ENCODE assay signal across 8 cellular contexts in the genomic region with DNA sequence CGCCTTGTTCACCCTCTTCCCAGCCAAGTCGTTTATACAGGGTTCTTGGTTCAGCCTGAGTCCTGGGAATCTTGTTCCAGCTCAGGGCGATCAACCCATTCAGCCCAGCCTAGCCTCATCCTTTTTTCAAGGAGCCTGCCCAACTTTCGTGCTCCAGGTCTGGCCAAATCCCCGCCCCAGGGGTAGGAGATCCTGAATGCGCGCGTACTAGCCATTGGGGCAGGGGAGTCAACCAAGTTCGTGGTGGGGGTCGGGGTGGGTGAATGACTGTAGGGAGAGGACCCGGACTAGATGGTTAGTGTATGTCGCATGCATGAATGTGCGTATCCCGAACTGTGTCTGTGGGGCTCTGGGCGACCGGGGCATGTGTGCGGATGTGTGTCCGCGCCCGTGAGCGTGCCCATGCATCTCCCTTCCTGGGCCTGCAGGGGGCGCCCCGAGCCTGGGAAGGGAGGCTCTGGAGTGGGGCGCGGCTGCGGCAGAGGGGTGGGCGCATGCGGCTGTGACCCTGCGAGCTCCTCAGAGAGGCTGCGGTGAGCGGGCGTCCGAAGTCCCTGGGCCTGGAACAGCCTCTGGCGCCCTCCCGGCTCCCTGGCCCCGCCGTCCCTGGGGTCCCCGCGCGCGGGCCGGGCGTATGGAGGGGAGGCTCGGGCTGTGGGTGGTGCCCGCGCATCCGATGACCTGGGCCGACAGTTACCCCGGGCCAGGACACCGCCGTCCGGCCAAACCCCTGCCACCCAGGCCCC. TPM values are rescaled to one million over a fixed set of nuclear protein-coding genes. Genes with fewer than 3 reads are reported as not detected.
DNase-seq lines count a peak whose midpoint lies in the region; ATAC-seq and TF ChIP-seq lines count a peak whose summit lies in the region.

No MANE protein-coding gene starts in this region.

- peak; percentile 44 for ATAC-seq in HG03520 (IDR thresholded peaks at IDR 0.05; ENCODE audit: unreplicated experiment)
- peak; percentile 90 to 91 for ATAC-seq in activated T-cell treated with anti-CD3 and anti-CD28 coated beads, Interleukin-2, amount 50 U/mL, for 4 hours

- DNase-seq in DMS79 treated with DMSO at 0.1 percent for 48 hours (lab: John Stamatoyannopoulos, UW) = peak; percentile 65
- peak; percentile 36 for DNase-seq in NT2/D1 (ENCODE audit: low read depth, low spot score)
- DNase-seq in activated T-cell treated with anti-CD3 and anti-CD28 coated beads, Interleukin-2, amount 50 U/mL, for 4 hours = peak; percentile 72
- no peak for DNase-seq in esophagus squamous epithelium (lab: John Stamatoyannopoulos, UW)
- DNase-seq in stimulated activated CD8-positive, alpha-beta memory T cell treated with anti-CD3 and anti-CD28 coated beads, Interleukin-4, amount 100 ng/mL, for 1 hour (ENCODE audit: low read depth in 2 of 2, low spot score in 1 of 2) = peak; percentile 37 to 41
- no peak for DNase-seq in NK-92 (lab: John Stamatoyannopoulos, UW; ENCODE audit: unreplicated experiment)

- peak overlapping the region; percentile 70 to 90 (median 80) for H3K27ac ChIP-seq in esophagus squamous epithelium

- peak overlapping the region; percentile 74 for H3K9ac ChIP-seq in NT2/D1 (ENCODE audit: insufficient read length, low read depth)
- H3K9ac ChIP-seq in mucosa of stomach (ENCODE audit: low read length) = peak overlapping the region; percentile 67

- peak overlapping the region; percentile 72 for H3K4me3 Mint-ChIP-seq in activated T-cell treated with anti-CD3 and anti-CD28 coated beads, Interleukin-2, amount 50 U/mL, for 4 hours

- peaks cover 7% of the 10 kb centered on the region for H3K27me3 Mint-ChIP-seq in activated T-cell treated with anti-CD3 and anti-CD28 coated beads, Interleukin-2, amount 50 U/mL, for 4 hours (ENCODE audit: low read depth)

- H3K9me3 ChIP-seq in NT2/D1 (ENCODE audit: insufficient read depth, low read length) (peaks cover 19% of the 10 kb centered on the region; the same call in 1 of the 2 replicates), esophagus squamous epithelium (no peaks in the 10 kb centered on the region), mucosa of stomach (ENCODE audit: control insufficient read depth, low read length) (no peaks in the 10 kb centered on the region)

- WGBS in esophagus squamous epithelium, 2 donors = 9 to 16% methylated on average over 11 to 16 of the region's 52 CpGs

- H3K4me1 Mint-ChIP-seq in activated T-cell treated with anti-CD3 and anti-CD28 coated beads, Interleukin-2, amount 50 U/mL, for 4 hours (ENCODE audit: low read depth) = peaks cover 5% of the 10 kb centered on the region

- no peaks in the 10 kb centered on the region for H3K4me1 ChIP-seq in NT2/D1 (ENCODE audit: insufficient read depth, insufficient read length)
- H3K4me1 ChIP-seq in esophagus squamous epithelium = peaks cover 3 to 19% (median 5%) of the 10 kb centered on the region in 3 donors
- H3K4me1 ChIP-seq in mucosa of stomach (ENCODE audit: control insufficient read depth, insufficient read depth, low read length) = peaks cover 11% of the 10 kb centered on the region

- H3K9me3 Mint-ChIP-seq in activated T-cell treated with anti-CD3 and anti-CD28 coated beads, Interleukin-2, amount 50 U/mL, for 4 hours = no peaks in the 10 kb centered on the region

- peak; percentile 71 to 94 (median 88) for TF ChIP-seq CTCF in esophagus squamous epithelium (IDR thresholded peaks at IDR 0.05)

- H3K36me3 Mint-ChIP-seq in activated T-cell treated with anti-CD3 and anti-CD28 coated beads, Interleukin-2, amount 50 U/mL, for 4 hours (ENCODE audit: insufficient read depth) = no peaks in the 10 kb centered on the region

- peaks cover 35% of the 10 kb centered on the region for H3K27me3 ChIP-seq in NT2/D1 (ENCODE audit: insufficient read depth, insufficient read length)
- peaks cover 0 to 13% (median 0%) of the 10 kb centered on the region in 4 donors for H3K27me3 ChIP-seq in esophagus squamous epithelium
- peaks cover 13% of the 10 kb centered on the region for H3K27me3 ChIP-seq in mucosa of stomach (ENCODE audit: control insufficient read depth, insufficient read depth, low read length)

- H3K36me3 ChIP-seq in NT2/D1 (ENCODE audit: insufficient read depth, insufficient read length, low read length) = no peaks in the 10 kb centered on the region
- no peaks in the 10 kb centered on the region for H3K36me3 ChIP-seq in esophagus squamous epithelium
- H3K36me3 ChIP-seq in mucosa of stomach (ENCODE audit: control insufficient read depth, insufficient read depth, low read length) = no peaks in the 10 kb centered on the region

- TF ChIP-seq POLR2A in esophagus squamous epithelium (IDR thresholded peaks at IDR 0.05) = no peak

- intact Hi-C loops in esophagus squamous epithelium (cut with DNase I) = no loop called here

- H3K4me3 ChIP-seq in NT2/D1 (ENCODE audit: insufficient read length, low read depth) (peak overlapping the region; percentile 46), esophagus squamous epithelium (peak overlapping the region; percentile 56 to 87 (median 69)), mucosa of stomach (ENCODE audit: low read length) (peak overlapping the region; percentile 69)

RNA-seq across cellular contexts. Expression of a gene that starts 8.7 kb away (rescaled TPM):
- not detected for total RNA-seq in activated T-cell treated with anti-CD3 and anti-CD28 coated beads, Interleukin-2, amount 50 U/mL, for 4 hours
- 100 to 1,000 TPM in 1 of 4 donors, 10 to 100 TPM in 2, 1 to 10 TPM in 1; 3.7 to 181 (median 26.9) TPM for total RNA-seq in esophagus squamous epithelium

RNA-seq across cellular contexts. Expression of a gene that starts 10.1 kb away (rescaled TPM):
- total RNA-seq in activated T-cell treated with anti-CD3 and anti-CD28 coated beads, Interleukin-2, amount 50 U/mL, for 4 hours = 1 to 10 TPM in 2 of 3 donors, under 1 TPM in 1; 0.82 to 1.1 (median 1.0) TPM
- 1 to 10 TPM in 2 of 4 donors, under 1 TPM in 1, not detected in 1; 0.57 to 1.7 (median 1.2) TPM for total RNA-seq in esophagus squamous epithelium

RNA-seq across cellular contexts. Expression of a gene that starts 38.7 kb away (rescaled TPM):
- under 1 TPM; 0.24 to 0.43 (median 0.26) TPM for total RNA-seq in activated T-cell treated with anti-CD3 and anti-CD28 coated beads, Interleukin-2, amount 50 U/mL, for 4 hours
- total RNA-seq in esophagus squamous epithelium = not detected

RNA-seq across cellular contexts. Expression of a gene that starts 49.2 kb away (rescaled TPM):
- 10 to 100 TPM in 1 of 3 donors, 1 to 10 TPM in 2; 7.7 to 10.4 (median 8.8) TPM for total RNA-seq in activated T-cell treated with anti-CD3 and anti-CD28 coated beads, Interleukin-2, amount 50 U/mL, for 4 hours
- total RNA-seq in esophagus squamous epithelium = 10 to 100 TPM in 2 of 4 donors, 1 to 10 TPM in 2; 2.5 to 18.7 (median 9.3) TPM

RNA-seq across cellular contexts. Expression of a gene that starts 54.7 kb away (rescaled TPM):
- total RNA-seq in activated T-cell treated with anti-CD3 and anti-CD28 coated beads, Interleukin-2, amount 50 U/mL, for 4 hours = 10 to 100 TPM; 29.8 to 37.7 (median 30.3) TPM
- total RNA-seq in esophagus squamous epithelium = 10 to 100 TPM; 10.3 to 28.4 (median 14.1) TPM

Comparison
In these comparisons a context has a peak if more than half of its experiments do, and no peak if none do; other contexts are left out.
1. DNase-seq: peak in DMS79 treated with DMSO at 0.1 percent for 48 hours (single experiment), NT2/D1 (single experiment), activated T-cell treated with anti-CD3 and anti-CD28 coated beads, Interleukin-2, amount 50 U/mL, for 4 hours (single experiment) and stimulated activated CD8-positive, alpha-beta memory T cell treated with anti-CD3 and anti-CD28 coated beads, Interleukin-4, amount 100 ng/mL, for 1 hour (2 of 2); none in esophagus squamous epithelium (single experiment) and NK-92 (single experiment).
2. Peak in every context shown above with its lines, with median percentiles within 50 percentile points of each other: H3K4me3 ChIP-seq.